Comparison of ENCODE assay signal across 9 cellular contexts in genomic region chr19:45770192-45771101, GRCh38. TPM values are rescaled to one million over a fixed set of nuclear protein-coding genes. Genes with fewer than 3 reads are reported as not detected.
DNase-seq lines count a peak whose midpoint lies in the region; ATAC-seq and TF ChIP-seq lines count a peak whose summit lies in the region.
"Had no signal": no experiment of that assay in that cellular context is flagged by ENCODE, and none has a peak within 500 bp of the region (broad histone marks: within the 10 kb centered on the region; RNA-seq: fewer than 3 reads in every experiment).

No MANE protein-coding gene starts in this region.

- ATAC-seq in GM19023 (IDR thresholded peaks at IDR 0.05; ENCODE audit: unreplicated experiment) (peak; percentile 51), HG03342 (IDR thresholded peaks at IDR 0.05; ENCODE audit: unreplicated experiment) (peak; percentile 51), left colon (peak; percentile 67)

- H3K4me3 ChIP-seq in coronary artery, result peak overlapping the region; percentile 87

- peak; percentile 95 for DNase-seq in AG09319 (ENCODE audit: extremely low read depth, low read depth)
- peak; percentile 97 for DNase-seq in NCI-H446 treated with DMSO at 0.1 percent for 48 hours (lab: John Stamatoyannopoulos, UW)
- DNase-seq in activated CD4-positive, alpha-beta T cell treated with anti-CD3 and anti-CD28 coated beads for 4 hours, result peak; percentile 90 to 91
- peak; percentile 99 for DNase-seq in coronary artery (ENCODE audit: low spot score)
- peak; percentile 96 to 99 for DNase-seq in left colon
- peak; percentile 86 to 88 for DNase-seq in stimulated activated CD4-positive, alpha-beta T cell treated with anti-CD3 and anti-CD28 coated beads, Interleukin-1b, Interleukin-23, amount 100 ng/mL, for 4 hours (ENCODE audit: low read depth in 2 of 2)

- peak; percentile 76 for TF ChIP-seq CTCF in AG09319 (IDR thresholded peaks at IDR 0.05; ENCODE audit: low read depth, low read length)
- peak; percentile 97 for TF ChIP-seq CTCF in coronary artery (IDR thresholded peaks at IDR 0.05)

- intact Hi-C loops in left colon (cut with DNase I, micrococcal nuclease), result no loop called here

- H3K27ac ChIP-seq in coronary artery, result peak overlapping the region; percentile 93 to 95

RNA-seq across cellular contexts. Expression of gene SIX5, which starts 1.4 kb away (rescaled TPM):
- 10 to 100 TPM in 1 of 2 donors, 1 to 10 TPM in 1; 9.2 to 12.6 TPM for total RNA-seq in left colon

RNA-seq across cellular contexts. Expression of gene DMPK, which starts 11.8 kb away (rescaled TPM):
- 10 to 100 TPM; 28.4 to 38.2 TPM for total RNA-seq in left colon

RNA-seq across cellular contexts. Expression of gene DMWD, which starts 22.2 kb away (rescaled TPM):
- total RNA-seq in left colon, result 10 to 100 TPM; 29.7 to 38.7 TPM

RNA-seq across cellular contexts. Expression of gene MEIOSIN, which starts 37.2 kb away (rescaled TPM):
- total RNA-seq in left colon, result not detected
- total RNA-seq: T-helper 1 cell treated with Interleukin-12 subunit alpha and Interleukin-12 subunit beta and Interleukin-4 antibody, amounts not matched to agents 30 ng/mL and 1 ng/mL, for 36 hours had no signal

RNA-seq across cellular contexts. Expression of gene FBXO46, which starts 39.8 kb away (rescaled TPM):
- total RNA-seq in left colon, result 10 to 100 TPM; 27.3 to 28.0 TPM

Comparison
In these comparisons a context has a peak if more than half of its experiments do, and no peak if none do; other contexts are left out.
1. Peak in every context shown above with its lines: DNase-seq, ATAC-seq, H3K4me3 ChIP-seq and H3K27ac ChIP-seq.